Comparison of ENCODE assay signal across 17 cellular contexts in genomic region chr1:160814316-160814715, GRCh38. TPM values are rescaled to one million over a fixed set of nuclear protein-coding genes. Genes with fewer than 3 reads are reported as not detected.
"Had no signal": no experiment of that assay in that cellular context is flagged by ENCODE, and none has a peak within 500 bp of the region (broad histone marks: within the 10 kb centered on the region; RNA-seq: fewer than 3 reads in every experiment).

No MANE protein-coding gene starts in this region.

- DNase-seq: activated CD4-positive, alpha-beta memory T cell treated with anti-CD3 and anti-CD28 coated beads for 36 hours; activated CD4-positive, alpha-beta T cell treated with anti-CD3 and anti-CD28 coated beads for 48 hours; amygdala; cerebellar nuclear complex; cortex of kidney; foreskin fibroblast; left lung; nephron progenitor cell; small intestine; stimulated activated CD4-positive, alpha-beta T cell treated with anti-CD3 and anti-CD28 coated beads, Interleukin-2, amount 100 ng/mL, for 24 hours; stimulated activated naive CD4-positive, alpha-beta T cell; tibial artery had no signal

- H3K27ac ChIP-seq: epithelial cell of prostate, left lung, tibial artery had no signal

- H3K27ac Mint-ChIP-seq: nephron progenitor cell had no signal

- H3K9me3 Mint-ChIP-seq: activated CD4-positive, alpha-beta memory T cell treated with anti-CD3 and anti-CD28 coated beads for 36 hours; nephron progenitor cell had no signal

- H3K27me3 Mint-ChIP-seq: activated CD4-positive, alpha-beta memory T cell treated with anti-CD3 and anti-CD28 coated beads for 36 hours had no signal

- H3K4me3 ChIP-seq: left lung, lung, tibial artery had no signal

- H3K9me3 ChIP-seq: left lung, tibial artery had no signal

- H3K4me1 ChIP-seq: left lung, tibial artery had no signal

- H3K27me3 ChIP-seq: left lung had no signal

- H3K4me3 Mint-ChIP-seq: activated CD4-positive, alpha-beta memory T cell treated with anti-CD3 and anti-CD28 coated beads for 36 hours; nephron progenitor cell had no signal

- H3K36me3 ChIP-seq: left lung, tibial artery had no signal

- ATAC-seq: left lung, sciatic nerve had no signal

RNA-seq across cellular contexts. Expression of gene LY9, which starts 18.3 kb away (rescaled TPM):
- total RNA-seq: fibroblast of lung, kidney epithelial cell had no signal
- polyA plus RNA-seq: fibroblast of lung had no signal

RNA-seq across cellular contexts. Expression of gene CD244, which starts 48.4 kb away (rescaled TPM):
- total RNA-seq: fibroblast of lung, kidney epithelial cell had no signal
- polyA plus RNA-seq: fibroblast of lung had no signal
